1 cellular context compared by ENCODE assay signal in the genomic region with DNA sequence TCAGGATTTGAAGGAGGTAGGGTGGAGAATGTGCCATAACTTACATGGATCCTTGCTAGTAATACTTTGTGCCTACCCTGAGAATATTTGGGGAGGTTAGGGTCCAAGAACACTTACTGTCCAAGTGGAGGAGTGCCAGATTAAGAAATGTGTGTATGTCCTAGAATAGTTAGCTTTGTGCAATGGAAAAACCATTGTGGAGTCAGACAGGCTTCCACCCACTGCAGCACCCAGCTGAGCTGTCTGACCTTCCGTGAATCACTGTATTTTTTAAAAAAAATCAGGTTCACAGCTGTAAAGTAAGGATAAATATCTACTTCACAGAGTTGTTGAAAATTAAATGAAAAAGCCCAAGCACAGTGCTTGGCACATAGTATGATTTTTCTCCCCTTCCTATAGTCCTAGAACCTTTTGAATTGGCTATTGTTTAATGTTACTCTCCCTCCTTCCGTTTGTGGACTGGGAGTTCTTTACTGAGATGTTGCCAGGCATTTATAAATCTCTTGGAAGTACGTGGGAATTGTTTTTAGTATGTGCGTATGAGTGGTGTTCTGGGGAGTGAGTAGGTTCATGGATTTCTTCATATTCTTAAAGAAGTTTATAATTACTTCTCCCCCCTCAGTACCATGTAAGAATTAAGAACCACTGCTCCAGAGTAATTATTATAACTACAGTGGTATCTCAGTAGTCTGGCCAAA.
TF ChIP-seq lines count a peak whose summit lies in the region.

No MANE protein-coding gene starts in this region.

TF ChIP-seq in K562, 482 proteins besides CTCF, POLR2A, EP300 and RAD21:
- TF ChIP-seq TSC22D4 (tag; IDR thresholded peaks at IDR 0.05) (no peak), U2AF2 (optimal IDR thresholded peaks at IDR 0.05; ENCODE audit: low read depth, low read length) (no peak), HDGF (IDR thresholded peaks at IDR 0.05) (no peak), DIDO1 (tag; IDR thresholded peaks at IDR 0.05; ENCODE audit: low read depth) (no peak), ZFP36 (IDR thresholded peaks at IDR 0.05; ENCODE audit: low read depth, low read length, partially characterized antibody) (no peak), ZNF41 (CRISPR knock-in tag; conservative IDR thresholded peaks at IDR 0.05) (no peak), TBP (optimal IDR thresholded peaks at IDR 0.05; ENCODE audit: low read depth, low read length) (no peak), SMAD3 (CRISPR knock-in tag; conservative IDR thresholded peaks at IDR 0.05) (no peak), ZC3H11A (IDR thresholded peaks at IDR 0.05; ENCODE audit: low read depth, low read length) (no peak), MYC (IDR thresholded peaks at IDR 0.05; ENCODE audit: low read depth, low read length) (no peak), MYC (CRISPR knock-in tag; IDR thresholded peaks at IDR 0.05; ENCODE audit: borderline replicate concordance, low read depth) (no peak), ZNF780A (CRISPR knock-in tag; IDR thresholded peaks at IDR 0.05) (no peak), MCM5 (IDR thresholded peaks at IDR 0.05; ENCODE audit: low read depth) (no peak), OTX1 (CRISPR knock-in tag; IDR thresholded peaks at IDR 0.05) (no peak)
- TF ChIP-seq, protein P1, sequence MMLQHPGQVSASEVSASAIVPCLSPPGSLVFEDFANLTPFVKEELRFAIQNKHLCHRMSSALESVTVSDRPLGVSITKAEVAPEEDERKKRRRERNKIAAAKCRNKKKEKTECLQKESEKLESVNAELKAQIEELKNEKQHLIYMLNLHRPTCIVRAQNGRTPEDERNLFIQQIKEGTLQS (IDR thresholded peaks at IDR 0.05) = no peak
- TF ChIP-seq, protein P1 (CRISPR knock-in tag; conservative IDR thresholded peaks at IDR 0.05) = no peak
- TF ChIP-seq, protein P2, sequence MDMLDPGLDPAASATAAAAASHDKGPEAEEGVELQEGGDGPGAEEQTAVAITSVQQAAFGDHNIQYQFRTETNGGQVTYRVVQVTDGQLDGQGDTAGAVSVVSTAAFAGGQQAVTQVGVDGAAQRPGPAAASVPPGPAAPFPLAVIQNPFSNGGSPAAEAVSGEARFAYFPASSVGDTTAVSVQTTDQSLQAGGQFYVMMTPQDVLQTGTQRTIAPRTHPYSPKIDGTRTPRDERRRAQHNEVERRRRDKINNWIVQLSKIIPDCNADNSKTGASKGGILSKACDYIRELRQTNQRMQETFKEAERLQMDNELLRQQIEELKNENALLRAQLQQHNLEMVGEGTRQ (CRISPR knock-in tag; IDR thresholded peaks at IDR 0.05) = no peak
- TF ChIP-seq, protein P3, sequence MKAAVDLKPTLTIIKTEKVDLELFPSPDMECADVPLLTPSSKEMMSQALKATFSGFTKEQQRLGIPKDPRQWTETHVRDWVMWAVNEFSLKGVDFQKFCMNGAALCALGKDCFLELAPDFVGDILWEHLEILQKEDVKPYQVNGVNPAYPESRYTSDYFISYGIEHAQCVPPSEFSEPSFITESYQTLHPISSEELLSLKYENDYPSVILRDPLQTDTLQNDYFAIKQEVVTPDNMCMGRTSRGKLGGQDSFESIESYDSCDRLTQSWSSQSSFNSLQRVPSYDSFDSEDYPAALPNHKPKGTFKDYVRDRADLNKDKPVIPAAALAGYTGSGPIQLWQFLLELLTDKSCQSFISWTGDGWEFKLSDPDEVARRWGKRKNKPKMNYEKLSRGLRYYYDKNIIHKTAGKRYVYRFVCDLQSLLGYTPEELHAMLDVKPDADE (conservative IDR thresholded peaks at IDR 0.05; ENCODE audit: control insufficient read depth, low read depth, low read length) = no peak
- TF ChIP-seq, protein P4, sequence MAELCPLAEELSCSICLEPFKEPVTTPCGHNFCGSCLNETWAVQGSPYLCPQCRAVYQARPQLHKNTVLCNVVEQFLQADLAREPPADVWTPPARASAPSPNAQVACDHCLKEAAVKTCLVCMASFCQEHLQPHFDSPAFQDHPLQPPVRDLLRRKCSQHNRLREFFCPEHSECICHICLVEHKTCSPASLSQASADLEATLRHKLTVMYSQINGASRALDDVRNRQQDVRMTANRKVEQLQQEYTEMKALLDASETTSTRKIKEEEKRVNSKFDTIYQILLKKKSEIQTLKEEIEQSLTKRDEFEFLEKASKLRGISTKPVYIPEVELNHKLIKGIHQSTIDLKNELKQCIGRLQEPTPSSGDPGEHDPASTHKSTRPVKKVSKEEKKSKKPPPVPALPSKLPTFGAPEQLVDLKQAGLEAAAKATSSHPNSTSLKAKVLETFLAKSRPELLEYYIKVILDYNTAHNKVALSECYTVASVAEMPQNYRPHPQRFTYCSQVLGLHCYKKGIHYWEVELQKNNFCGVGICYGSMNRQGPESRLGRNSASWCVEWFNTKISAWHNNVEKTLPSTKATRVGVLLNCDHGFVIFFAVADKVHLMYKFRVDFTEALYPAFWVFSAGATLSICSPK (IDR thresholded peaks at IDR 0.05; ENCODE audit: borderline replicate concordance) = no peak
- TF ChIP-seq, protein P5, sequence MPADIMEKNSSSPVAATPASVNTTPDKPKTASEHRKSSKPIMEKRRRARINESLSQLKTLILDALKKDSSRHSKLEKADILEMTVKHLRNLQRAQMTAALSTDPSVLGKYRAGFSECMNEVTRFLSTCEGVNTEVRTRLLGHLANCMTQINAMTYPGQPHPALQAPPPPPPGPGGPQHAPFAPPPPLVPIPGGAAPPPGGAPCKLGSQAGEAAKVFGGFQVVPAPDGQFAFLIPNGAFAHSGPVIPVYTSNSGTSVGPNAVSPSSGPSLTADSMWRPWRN (IDR thresholded peaks at IDR 0.05; ENCODE audit: low read depth) = no peak
- TF ChIP-seq, protein P6, sequence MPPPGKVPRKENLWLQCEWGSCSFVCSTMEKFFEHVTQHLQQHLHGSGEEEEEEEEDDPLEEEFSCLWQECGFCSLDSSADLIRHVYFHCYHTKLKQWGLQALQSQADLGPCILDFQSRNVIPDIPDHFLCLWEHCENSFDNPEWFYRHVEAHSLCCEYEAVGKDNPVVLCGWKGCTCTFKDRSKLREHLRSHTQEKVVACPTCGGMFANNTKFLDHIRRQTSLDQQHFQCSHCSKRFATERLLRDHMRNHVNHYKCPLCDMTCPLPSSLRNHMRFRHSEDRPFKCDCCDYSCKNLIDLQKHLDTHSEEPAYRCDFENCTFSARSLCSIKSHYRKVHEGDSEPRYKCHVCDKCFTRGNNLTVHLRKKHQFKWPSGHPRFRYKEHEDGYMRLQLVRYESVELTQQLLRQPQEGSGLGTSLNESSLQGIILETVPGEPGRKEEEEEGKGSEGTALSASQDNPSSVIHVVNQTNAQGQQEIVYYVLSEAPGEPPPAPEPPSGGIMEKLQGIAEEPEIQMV (tag; conservative IDR thresholded peaks at IDR 0.05; ENCODE audit: low read depth) = no peak
- TF ChIP-seq, protein P7, sequence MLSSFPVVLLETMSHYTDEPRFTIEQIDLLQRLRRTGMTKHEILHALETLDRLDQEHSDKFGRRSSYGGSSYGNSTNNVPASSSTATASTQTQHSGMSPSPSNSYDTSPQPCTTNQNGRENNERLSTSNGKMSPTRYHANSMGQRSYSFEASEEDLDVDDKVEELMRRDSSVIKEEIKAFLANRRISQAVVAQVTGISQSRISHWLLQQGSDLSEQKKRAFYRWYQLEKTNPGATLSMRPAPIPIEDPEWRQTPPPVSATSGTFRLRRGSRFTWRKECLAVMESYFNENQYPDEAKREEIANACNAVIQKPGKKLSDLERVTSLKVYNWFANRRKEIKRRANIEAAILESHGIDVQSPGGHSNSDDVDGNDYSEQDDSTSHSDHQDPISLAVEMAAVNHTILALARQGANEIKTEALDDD (IDR thresholded peaks at IDR 0.05) = no peak
